In the genomic region with DNA sequence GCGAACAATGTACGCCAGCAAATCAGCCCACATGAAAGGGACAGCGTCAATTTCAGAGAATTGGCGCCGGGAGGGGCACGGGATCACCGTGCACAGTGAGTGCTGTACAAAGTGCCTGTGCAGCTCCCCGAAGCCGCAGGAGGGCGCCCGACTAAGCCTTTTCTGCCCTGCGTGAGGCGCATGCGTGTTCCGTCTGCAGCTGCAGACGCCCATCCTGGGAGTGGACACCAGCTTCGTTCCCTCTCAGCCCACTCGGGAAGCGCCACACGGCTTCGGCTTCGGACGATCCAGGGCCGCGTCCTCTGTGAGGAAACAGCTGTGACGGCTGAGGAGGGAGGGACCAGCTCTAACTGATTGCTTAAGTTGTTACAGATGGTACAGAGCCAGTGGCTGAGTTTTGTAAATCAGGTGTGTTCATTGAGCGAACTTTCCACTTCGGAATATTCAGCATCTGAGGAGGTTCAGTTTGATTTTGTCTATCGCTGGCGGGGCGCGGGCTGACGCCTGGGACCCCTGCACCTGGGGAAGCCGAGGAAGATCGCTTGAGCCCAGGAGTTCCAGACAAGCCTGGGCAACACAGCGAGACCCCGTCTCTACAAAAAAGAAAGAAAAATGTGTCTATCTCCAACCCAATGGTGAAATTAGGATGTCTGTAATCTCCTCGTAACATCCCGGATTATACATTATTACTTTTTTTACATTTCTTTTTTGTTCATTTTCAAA, we compare ENCODE assay signal across 8 cellular contexts. TPM values are rescaled to one million over a fixed set of nuclear protein-coding genes. Genes with fewer than 3 reads are reported as not detected.
DNase-seq lines count a peak whose midpoint lies in the region; ATAC-seq and TF ChIP-seq lines count a peak whose summit lies in the region.

No MANE protein-coding gene starts in this region.

- H3K27me3 ChIP-seq in iPS-15b (ENCODE audit: control insufficient read depth, insufficient read depth, low read length), result peaks cover 37% of the 10 kb centered on the region

- DNase-seq in NK-92 (lab: John Stamatoyannopoulos, UW; ENCODE audit: unreplicated experiment), result peak; percentile 52
- DNase-seq in NK-92 treated with Interleukin-12 subunit alpha and Interleukin-12 subunit beta, amount 100 ng/mL, for 24 hours (lab: John Stamatoyannopoulos, UW), result no peak
- DNase-seq in NCI-H2081 treated with DMSO at 0.1 percent for 48 hours (lab: John Stamatoyannopoulos, UW), result peak; percentile 38
- DNase-seq in MCF 10A (ENCODE audit: unreplicated experiment), result peak; percentile 73
- DNase-seq in sciatic nerve (ENCODE audit: low spot score), result peak; percentile 95

- no peaks in the 10 kb centered on the region for H3K4me1 ChIP-seq in iPS-15b (ENCODE audit: control insufficient read depth, insufficient read depth, low read length)

- no peaks in the 10 kb centered on the region for H3K36me3 ChIP-seq in iPS-15b (ENCODE audit: control insufficient read depth, insufficient read depth, low read length)

- TF ChIP-seq CTCF in VCaP (conservative IDR thresholded peaks at IDR 0.05) (peak; percentile 98), MCF 10A (IDR thresholded peaks at IDR 0.05; ENCODE audit: unreplicated experiment) (peak; percentile 51)

- H3K9me3 ChIP-seq in iPS-15b (ENCODE audit: control insufficient read depth, insufficient read depth, low read length), result no peaks in the 10 kb centered on the region

- H3K9me3 Mint-ChIP-seq in MCF 10A (ENCODE audit: unreplicated experiment), result no peaks in the 10 kb centered on the region

- POLR2A ChIA-PET in MCF 10A (lab: Yijun Ruan, JAX), result interaction anchor here (0.7 to 0.9 kb wide), 2 partner anchors 9 to 49 kb away, joined by 3 read pairs; no protein-coding TSS in a partner anchor

- no peak overlapping the region for H3K9ac ChIP-seq in iPS-15b (ENCODE audit: low read depth, low read length)

- H3K27ac Mint-ChIP-seq in MCF 10A (ENCODE audit: low read depth, unreplicated experiment), result no peak overlapping the region

- H3K4me3 ChIP-seq in iPS-15b (ENCODE audit: low read depth, low read length), result peak overlapping the region; percentile 88

- no peaks in the 10 kb centered on the region for H3K27me3 Mint-ChIP-seq in MCF 10A (ENCODE audit: insufficient read depth, unreplicated experiment)

- no peaks in the 10 kb centered on the region for H3K36me3 Mint-ChIP-seq in MCF 10A (ENCODE audit: insufficient read depth, unreplicated experiment)

- BruUV-seq in MCF 10A (replicated peaks; lab: Mats Ljungman, UMichigan), result no TSS peak

- ATAC-seq in sciatic nerve (peak; percentile 97), GM21515 (IDR thresholded peaks at IDR 0.05; ENCODE audit: unreplicated experiment) (no peak)

- CTCF ChIA-PET in MCF 10A (lab: Yijun Ruan, JAX), result interaction anchor here (0.5 to 1.2 kb wide), 7 partner anchors 10 to 370 kb away, joined by 3 to 4 read pairs (median 4); no protein-coding TSS in a partner anchor

- peak overlapping the region; percentile 66 for H3K4me3 Mint-ChIP-seq in MCF 10A (ENCODE audit: unreplicated experiment)

- intact Hi-C loops in MCF 10A (cut with micrococcal nuclease), result loop anchor here (10.0 kb wide), 1 partner anchor 200 kb away; a partner anchor contains a TSS
- intact Hi-C loops in sciatic nerve (cut with DNase I), result no loop called here

- peaks cover 8% of the 10 kb centered on the region for H3K4me1 Mint-ChIP-seq in MCF 10A (ENCODE audit: insufficient read depth, unreplicated experiment)

- peak overlapping the region; percentile 43 for H3K27ac ChIP-seq in VCaP

RNA-seq across cellular contexts. Expression of a gene that starts 15.4 kb away (rescaled TPM):
- 2.2 and 2.4 TPM in 2 replicates for total RNA-seq in MCF 10A (2022)
- total RNA-seq in sciatic nerve, result 8.9 TPM
